Comparison of ENCODE assay signal across 36 cellular contexts in the genomic region with DNA sequence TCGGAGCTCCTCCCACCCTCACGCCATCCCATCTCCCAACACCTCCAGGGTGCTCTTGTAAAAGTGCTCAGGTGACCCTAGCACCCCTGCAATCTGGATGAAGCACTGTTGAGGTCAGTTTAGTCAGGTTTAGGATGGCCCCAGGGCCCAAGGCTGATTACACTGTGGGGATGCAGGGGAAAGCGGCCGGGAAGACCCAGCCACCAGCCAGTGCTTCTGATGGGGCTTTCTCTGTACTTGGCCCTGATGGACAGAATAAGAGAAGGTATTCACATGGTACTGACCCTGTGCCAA. TPM values are rescaled to one million over a fixed set of nuclear protein-coding genes. Genes with fewer than 3 reads are reported as not detected.
"Had no signal": no experiment of that assay in that cellular context is flagged by ENCODE, and none has a peak within 500 bp of the region (broad histone marks: within the 10 kb centered on the region; RNA-seq: fewer than 3 reads in every experiment).

No MANE protein-coding gene starts in this region.

- H3K36me3 ChIP-seq: MG63 had no signal

- H3K27ac ChIP-seq: PC-9, RWPE1, WERI-Rb-1 had no signal

- DNase-seq: activated CD4-positive, alpha-beta memory T cell treated with anti-CD3 and anti-CD28 coated beads for 36 hours; activated CD4-positive, alpha-beta T cell treated with anti-CD3 and anti-CD28 coated beads, Interleukin-2, amount 50 U/mL, for 1 hour; activated CD4-positive, CD25-positive, alpha-beta regulatory T cell; activated CD8-positive, alpha-beta memory T cell treated with anti-CD3 and anti-CD28 coated beads, Interleukin-2, amount 50 U/mL, for 4 hours; activated naive CD4-positive, alpha-beta T cell treated with anti-CD3 and anti-CD28 coated beads, Interleukin-2, amount 50 U/mL, for 16 hours; activated naive CD8-positive, alpha-beta T cell treated with anti-CD3 and anti-CD28 coated beads, Interleukin-2, amount 50 U/mL, for 24 hours; activated T-cell treated with anti-CD3 and anti-CD28 coated beads for 4 hours; activated T-cell treated with anti-CD3 and anti-CD28 coated beads, Interleukin-2, amount 50 U/mL, for 4 hours; anterior cingulate cortex; caudate nucleus; cerebellar nuclear complex; Kasumi-1; KG1; MG63; NCI-H1048; NCI-H1105 treated with DMSO at 0.1 percent for 48 hours; NCI-H1436; NCI-H1694; NCI-H1930; NCI-H2081 treated with DMSO at 0.1 percent for 48 hours; NCI-H345; NCI-H524 treated with DMSO at 0.1 percent for 48 hours; NCI-H748 treated with DMSO at 0.1 percent for 48 hours; PC-9; SW 1271; T-helper 1 cell; T-helper 2 cell; T-helper 9 cell; WERI-Rb-1 had no signal

- H3K4me3 ChIP-seq: MG63, PC-9 had no signal

- H3K27me3 Mint-ChIP-seq: activated CD4-positive, alpha-beta memory T cell treated with anti-CD3 and anti-CD28 coated beads for 36 hours; activated naive CD8-positive, alpha-beta T cell treated with anti-CD3 and anti-CD28 coated beads, Interleukin-2, amount 50 U/mL, for 24 hours; brain had no signal

- H3K9me3 ChIP-seq: MG63 had no signal

- H3K9me3 Mint-ChIP-seq: activated CD4-positive, alpha-beta memory T cell treated with anti-CD3 and anti-CD28 coated beads for 36 hours; activated naive CD8-positive, alpha-beta T cell treated with anti-CD3 and anti-CD28 coated beads, Interleukin-2, amount 50 U/mL, for 24 hours; activated T-cell treated with anti-CD3 and anti-CD28 coated beads, Interleukin-2, amount 50 U/mL, for 4 hours; activated T-helper 1 cell treated with anti-CD3 and anti-CD28 coated beads, Interleukin-12 subunit alpha, Interleukin-12 subunit beta, Interleukin-2, Interleukin-4 antibody, amounts not matched to agents 30 ng/mL and 10 ng/mL and 1 ng/mL, durations not matched to agents 14 hours and 24 hours and 36 hours; brain had no signal

- H3K4me3 Mint-ChIP-seq: activated CD4-positive, alpha-beta memory T cell treated with anti-CD3 and anti-CD28 coated beads for 36 hours; activated naive CD8-positive, alpha-beta T cell treated with anti-CD3 and anti-CD28 coated beads, Interleukin-2, amount 50 U/mL, for 24 hours; activated T-cell treated with anti-CD3 and anti-CD28 coated beads, Interleukin-2, amount 50 U/mL, for 4 hours; activated T-helper 1 cell treated with anti-CD3 and anti-CD28 coated beads, Interleukin-12 subunit alpha, Interleukin-12 subunit beta, Interleukin-2, Interleukin-4 antibody, amounts not matched to agents 30 ng/mL and 10 ng/mL and 1 ng/mL, durations not matched to agents 14 hours and 24 hours and 36 hours; brain had no signal

- H3K27ac Mint-ChIP-seq: activated CD4-positive, alpha-beta memory T cell treated with anti-CD3 and anti-CD28 coated beads for 36 hours; activated naive CD8-positive, alpha-beta T cell treated with anti-CD3 and anti-CD28 coated beads, Interleukin-2, amount 50 U/mL, for 24 hours; activated T-helper 1 cell treated with anti-CD3 and anti-CD28 coated beads, Interleukin-12 subunit alpha, Interleukin-12 subunit beta, Interleukin-2, Interleukin-4 antibody, amounts not matched to agents 30 ng/mL and 10 ng/mL and 1 ng/mL, durations not matched to agents 14 hours and 24 hours and 36 hours; brain had no signal

- H3K4me1 Mint-ChIP-seq: brain had no signal

- ATAC-seq: activated naive CD8-positive, alpha-beta T cell treated with anti-CD3 and anti-CD28 coated beads, Interleukin-2, amount 50 U/mL, for 24 hours; activated T-cell treated with anti-CD3 and anti-CD28 coated beads, Interleukin-2, amount 50 U/mL, for 4 hours; Right ventricle myocardium inferior had no signal

- H3K27me3 ChIP-seq: MG63 had no signal

RNA-seq across cellular contexts. Expression of a gene that starts 28.7 kb away (rescaled TPM):
- total RNA-seq: bronchial epithelial cell, NCI-H460, OCI-LY7, PC-9 had no signal
